In genomic region chr2:233289590-233290424, GRCh38 we compare ENCODE assay signal across 18 cellular contexts. TPM values are rescaled to one million over a fixed set of nuclear protein-coding genes. Genes with fewer than 3 reads are reported as not detected.
DNase-seq lines count a peak whose midpoint lies in the region; ATAC-seq and TF ChIP-seq lines count a peak whose summit lies in the region.
"Had no signal": no experiment of that assay in that cellular context is flagged by ENCODE, and none has a peak within 500 bp of the region (broad histone marks: within the 10 kb centered on the region; RNA-seq: fewer than 3 reads in every experiment).

No MANE protein-coding gene starts in this region.

- H3K9me3 ChIP-seq in upper lobe of right lung: no peaks in the 10 kb centered on the region

- H3K27me3 ChIP-seq in upper lobe of right lung: no peaks in the 10 kb centered on the region

- H3K36me3 Mint-ChIP-seq in activated CD4-positive, alpha-beta memory T cell treated with anti-CD3 and anti-CD28 coated beads for 36 hours: peaks cover 59% of the 10 kb centered on the region

- no peak overlapping the region for H3K4me3 Mint-ChIP-seq in activated CD4-positive, alpha-beta memory T cell treated with anti-CD3 and anti-CD28 coated beads for 36 hours
- H3K4me3 Mint-ChIP-seq: activated CD4-positive, alpha-beta T cell treated with anti-CD3 and anti-CD28 coated beads for 36 hours had no signal

- intact Hi-C loops in upper lobe of right lung (cut with DNase I): no loop called here
- intact Hi-C loops in activated CD4-positive, alpha-beta memory T cell treated with anti-CD3 and anti-CD28 coated beads for 36 hours (cut with micrococcal nuclease): no loop called here

- no peaks in the 10 kb centered on the region for H3K27me3 Mint-ChIP-seq in activated CD4-positive, alpha-beta memory T cell treated with anti-CD3 and anti-CD28 coated beads for 36 hours
- H3K27me3 Mint-ChIP-seq: activated CD4-positive, alpha-beta T cell treated with anti-CD3 and anti-CD28 coated beads for 36 hours had no signal

- peak overlapping the region; percentile 93 for H3K27ac ChIP-seq in 22Rv1
- H3K27ac ChIP-seq in VCaP: peak overlapping the region; percentile 99
- H3K27ac ChIP-seq in upper lobe of right lung: no peak overlapping the region
- H3K27ac ChIP-seq: skin epidermis had no signal

- no peaks in the 10 kb centered on the region for H3K4me1 Mint-ChIP-seq in activated CD4-positive, alpha-beta memory T cell treated with anti-CD3 and anti-CD28 coated beads for 36 hours (ENCODE audit: low read depth)
- H3K4me1 Mint-ChIP-seq: activated CD4-positive, alpha-beta T cell treated with anti-CD3 and anti-CD28 coated beads for 36 hours had no signal

- no peak for TF ChIP-seq CTCF in 22Rv1 (IDR thresholded peaks at IDR 0.05)
- TF ChIP-seq CTCF in VCaP (conservative IDR thresholded peaks at IDR 0.05): no peak
- no peak for TF ChIP-seq CTCF in upper lobe of right lung (IDR thresholded peaks at IDR 0.05)

- H3K4me1 ChIP-seq in upper lobe of right lung: no peaks in the 10 kb centered on the region

- POLR2A ChIA-PET in activated CD4-positive, alpha-beta memory T cell treated with anti-CD3 and anti-CD28 coated beads for 36 hours (lab: Charles Lee): no interaction called here

- no peak overlapping the region for H3K27ac Mint-ChIP-seq in activated CD4-positive, alpha-beta memory T cell treated with anti-CD3 and anti-CD28 coated beads for 36 hours
- H3K27ac Mint-ChIP-seq: activated CD4-positive, alpha-beta T cell treated with anti-CD3 and anti-CD28 coated beads for 36 hours had no signal

- CTCF ChIA-PET in activated CD4-positive, alpha-beta memory T cell treated with anti-CD3 and anti-CD28 coated beads for 36 hours (lab: Charles Lee): no interaction called here

- no peaks in the 10 kb centered on the region for H3K9me3 Mint-ChIP-seq in activated CD4-positive, alpha-beta memory T cell treated with anti-CD3 and anti-CD28 coated beads for 36 hours

- DNase-seq in DMS153 (lab: John Stamatoyannopoulos, UW) (peak; percentile 43), left lobe of liver (ENCODE audit: low spot score) (no peak), D341Med (ENCODE audit: low spot score) (no peak), upper lobe of right lung (no peak), ureter (ENCODE audit: low spot score) (no peak)
- DNase-seq in activated CD4-positive, alpha-beta memory T cell treated with anti-CD3 and anti-CD28 coated beads for 36 hours: no peak
- DNase-seq: activated CD4-positive, alpha-beta T cell treated with anti-CD3 and anti-CD28 coated beads for 36 hours; activated T-cell treated with anti-CD3 and anti-CD28 coated beads, Interleukin-2, amount 50 U/mL, for 48 hours; NCI-H446 treated with DMSO at 0.1 percent for 48 hours; occipital lobe had no signal

- peaks cover 95% of the 10 kb centered on the region for H3K36me3 ChIP-seq in upper lobe of right lung

- H3K4me3 ChIP-seq in upper lobe of right lung: no peak overlapping the region
- H3K4me3 ChIP-seq: skin epidermis had no signal

- ATAC-seq in left lobe of liver (peak; percentile 14), upper lobe of right lung (no peak)
- ATAC-seq: activated CD4-positive, alpha-beta T cell treated with anti-CD3 and anti-CD28 coated beads for 36 hours; Panc1 had no signal

RNA-seq across cellular contexts. Expression of gene SAG, which starts 17.8 kb away (rescaled TPM):
- total RNA-seq in left lobe of liver (not detected), upper lobe of right lung (not detected), ureter (not detected)
- total RNA-seq in activated CD4-positive, alpha-beta memory T cell treated with anti-CD3 and anti-CD28 coated beads for 36 hours: 1 to 10 TPM in 1 of 2 experiments, under 1 TPM in 1; 0.27 to 1.3 TPM
- total RNA-seq: astrocyte; HT1080; occipital lobe; subcutaneous adipose tissue; T-helper 1 cell treated with Interleukin-12 subunit alpha and Interleukin-12 subunit beta and Interleukin-4 antibody, amounts not matched to agents 30 ng/mL and 1 ng/mL, for 36 hours had no signal

RNA-seq across cellular contexts. Expression of gene ATG16L1, which starts 38.3 kb away (rescaled TPM):
- total RNA-seq in left lobe of liver: 19.2 TPM
- total RNA-seq in upper lobe of right lung: 26.6 TPM
- 10 to 100 TPM; 27.0 to 30.5 TPM for total RNA-seq in activated CD4-positive, alpha-beta memory T cell treated with anti-CD3 and anti-CD28 coated beads for 36 hours
- 35.4 TPM for total RNA-seq in ureter
